In the genomic region with DNA sequence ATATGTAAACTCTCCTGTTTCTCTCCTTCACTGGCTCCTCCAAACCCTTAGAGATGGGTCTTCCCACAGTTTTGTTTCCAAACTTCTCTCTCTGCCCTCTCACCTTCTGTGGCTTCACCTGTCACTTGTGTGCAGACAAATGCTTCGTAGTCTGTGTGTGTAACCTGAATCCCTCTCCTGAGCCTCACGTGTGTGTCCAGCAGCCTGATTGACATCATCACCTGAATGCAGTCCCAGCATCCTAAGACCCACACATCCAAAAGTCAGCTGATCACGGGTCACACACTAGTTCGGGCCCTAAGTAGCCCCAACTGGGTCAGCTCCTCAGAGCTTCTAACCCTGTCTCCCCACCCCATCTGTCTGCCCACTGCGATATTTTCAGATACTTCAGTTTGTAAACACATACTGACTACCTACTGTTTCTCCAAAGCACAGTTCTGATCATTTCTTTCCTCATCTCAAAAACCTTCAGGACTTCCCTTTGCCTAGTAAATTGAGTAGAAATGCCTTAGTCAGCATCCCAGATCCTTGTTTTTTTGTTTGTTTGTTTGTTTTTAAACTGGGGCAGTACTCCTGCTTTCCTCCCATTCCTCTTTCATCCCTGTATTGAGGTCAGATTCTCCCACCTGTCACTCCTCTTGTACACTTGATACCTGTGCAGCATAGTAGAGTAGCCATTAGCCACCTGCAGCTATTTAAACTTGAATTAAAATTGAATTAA, we compare ENCODE assay signal across 17 cellular contexts.
"Had no signal": no experiment of that assay in that cellular context is flagged by ENCODE, and none has a peak within 500 bp of the region (broad histone marks: within the 10 kb centered on the region; RNA-seq: fewer than 3 reads in every experiment).

No MANE protein-coding gene starts in this region.

- H3K4me3 ChIP-seq: lower lobe of right lung, suprapubic skin, transverse colon had no signal

- H3K36me3 Mint-ChIP-seq: natural killer cell had no signal

- H3K27ac Mint-ChIP-seq: activated naive CD8-positive, alpha-beta T cell; natural killer cell; T-helper 1 cell treated with Interleukin-12 subunit alpha and Interleukin-12 subunit beta and Interleukin-4 antibody, amounts not matched to agents 30 μg/mL and 1 μg/mL, for 36 hours had no signal

- H3K36me3 ChIP-seq: neutrophil had no signal

- H3K27me3 Mint-ChIP-seq: activated naive CD8-positive, alpha-beta T cell had no signal

- H3K4me1 Mint-ChIP-seq: natural killer cell had no signal

- H3K27me3 ChIP-seq: neutrophil, suprapubic skin, transverse colon had no signal

- DNase-seq: activated CD4-positive, CD25-positive, alpha-beta regulatory T cell treated with anti-CD3 and anti-CD28 coated beads, Interleukin-2, amount 50 U/mL, for 72 hours; activated CD8-positive, alpha-beta memory T cell treated with anti-CD3 and anti-CD28 coated beads for 24 hours; dermis blood vessel endothelial cell; hippocampal formation; left cardiac atrium; lower lobe of right lung; natural killer cell; retina; stimulated activated CD4-positive, alpha-beta T cell treated with anti-CD3 and anti-CD28 coated beads, Interleukin-12 subunit alpha, Interleukin-12 subunit beta, amount 100 ng/mL, for 4 hours; stimulated activated CD4-positive, alpha-beta T cell treated with anti-CD3 and anti-CD28 coated beads, Interleukin-1b, Interleukin-23, amount 100 ng/mL, for 48 hours; stimulated activated naive CD8-positive, alpha-beta T cell treated with anti-CD3 and anti-CD28 coated beads, Interleukin-15, Interleukin-2, amounts not matched to agents 100 U/mL and 50 U/mL, for 24 hours; transverse colon had no signal

- H3K4me1 ChIP-seq: lower lobe of right lung, transverse colon had no signal

- H3K9me3 Mint-ChIP-seq: natural killer cell; T-helper 1 cell treated with Interleukin-12 subunit alpha and Interleukin-12 subunit beta and Interleukin-4 antibody, amounts not matched to agents 30 μg/mL and 1 μg/mL, for 36 hours had no signal

- ATAC-seq: left cardiac atrium; lower lobe of right lung; natural killer cell; stimulated activated naive CD8-positive, alpha-beta T cell treated with anti-CD3 and anti-CD28 coated beads, Interleukin-15, Interleukin-2, amounts not matched to agents 100 U/mL and 50 U/mL, for 24 hours had no signal

- H3K4me3 Mint-ChIP-seq: activated naive CD8-positive, alpha-beta T cell; natural killer cell; T-helper 1 cell treated with Interleukin-12 subunit alpha and Interleukin-12 subunit beta and Interleukin-4 antibody, amounts not matched to agents 30 μg/mL and 1 μg/mL, for 36 hours had no signal

- H3K27ac ChIP-seq: lower lobe of right lung, neutrophil, suprapubic skin, transverse colon, VCaP had no signal

- H3K9me3 ChIP-seq: lower lobe of right lung, neutrophil, suprapubic skin, transverse colon had no signal
